In the genomic region with DNA sequence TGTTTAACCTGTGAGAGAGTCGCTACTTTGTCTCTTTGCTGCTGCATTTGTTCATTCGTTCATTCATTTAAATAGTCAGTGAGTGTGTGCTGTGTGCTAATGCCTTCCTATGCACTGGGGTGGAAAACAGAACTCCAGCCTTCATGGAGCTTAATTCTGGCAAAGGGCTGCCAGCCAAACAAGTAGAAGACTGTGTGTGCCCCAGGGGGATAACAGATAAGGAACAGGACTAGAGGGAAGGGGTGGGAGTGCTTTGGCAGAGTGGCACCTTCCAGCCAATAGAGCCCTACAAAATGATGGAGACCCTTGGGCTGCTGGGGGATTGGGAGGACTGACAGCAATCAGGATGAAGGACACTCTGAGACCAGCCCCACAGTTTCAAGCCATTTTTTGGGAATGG, we compare ENCODE assay signal across 1 cellular context.
TF ChIP-seq lines count a peak whose summit lies in the region.

No MANE protein-coding gene starts in this region.

TF ChIP-seq in GM23338, 12 proteins besides CTCF, POLR2A, EP300 and RAD21 (continued from another document):
- TF ChIP-seq, protein P1, sequence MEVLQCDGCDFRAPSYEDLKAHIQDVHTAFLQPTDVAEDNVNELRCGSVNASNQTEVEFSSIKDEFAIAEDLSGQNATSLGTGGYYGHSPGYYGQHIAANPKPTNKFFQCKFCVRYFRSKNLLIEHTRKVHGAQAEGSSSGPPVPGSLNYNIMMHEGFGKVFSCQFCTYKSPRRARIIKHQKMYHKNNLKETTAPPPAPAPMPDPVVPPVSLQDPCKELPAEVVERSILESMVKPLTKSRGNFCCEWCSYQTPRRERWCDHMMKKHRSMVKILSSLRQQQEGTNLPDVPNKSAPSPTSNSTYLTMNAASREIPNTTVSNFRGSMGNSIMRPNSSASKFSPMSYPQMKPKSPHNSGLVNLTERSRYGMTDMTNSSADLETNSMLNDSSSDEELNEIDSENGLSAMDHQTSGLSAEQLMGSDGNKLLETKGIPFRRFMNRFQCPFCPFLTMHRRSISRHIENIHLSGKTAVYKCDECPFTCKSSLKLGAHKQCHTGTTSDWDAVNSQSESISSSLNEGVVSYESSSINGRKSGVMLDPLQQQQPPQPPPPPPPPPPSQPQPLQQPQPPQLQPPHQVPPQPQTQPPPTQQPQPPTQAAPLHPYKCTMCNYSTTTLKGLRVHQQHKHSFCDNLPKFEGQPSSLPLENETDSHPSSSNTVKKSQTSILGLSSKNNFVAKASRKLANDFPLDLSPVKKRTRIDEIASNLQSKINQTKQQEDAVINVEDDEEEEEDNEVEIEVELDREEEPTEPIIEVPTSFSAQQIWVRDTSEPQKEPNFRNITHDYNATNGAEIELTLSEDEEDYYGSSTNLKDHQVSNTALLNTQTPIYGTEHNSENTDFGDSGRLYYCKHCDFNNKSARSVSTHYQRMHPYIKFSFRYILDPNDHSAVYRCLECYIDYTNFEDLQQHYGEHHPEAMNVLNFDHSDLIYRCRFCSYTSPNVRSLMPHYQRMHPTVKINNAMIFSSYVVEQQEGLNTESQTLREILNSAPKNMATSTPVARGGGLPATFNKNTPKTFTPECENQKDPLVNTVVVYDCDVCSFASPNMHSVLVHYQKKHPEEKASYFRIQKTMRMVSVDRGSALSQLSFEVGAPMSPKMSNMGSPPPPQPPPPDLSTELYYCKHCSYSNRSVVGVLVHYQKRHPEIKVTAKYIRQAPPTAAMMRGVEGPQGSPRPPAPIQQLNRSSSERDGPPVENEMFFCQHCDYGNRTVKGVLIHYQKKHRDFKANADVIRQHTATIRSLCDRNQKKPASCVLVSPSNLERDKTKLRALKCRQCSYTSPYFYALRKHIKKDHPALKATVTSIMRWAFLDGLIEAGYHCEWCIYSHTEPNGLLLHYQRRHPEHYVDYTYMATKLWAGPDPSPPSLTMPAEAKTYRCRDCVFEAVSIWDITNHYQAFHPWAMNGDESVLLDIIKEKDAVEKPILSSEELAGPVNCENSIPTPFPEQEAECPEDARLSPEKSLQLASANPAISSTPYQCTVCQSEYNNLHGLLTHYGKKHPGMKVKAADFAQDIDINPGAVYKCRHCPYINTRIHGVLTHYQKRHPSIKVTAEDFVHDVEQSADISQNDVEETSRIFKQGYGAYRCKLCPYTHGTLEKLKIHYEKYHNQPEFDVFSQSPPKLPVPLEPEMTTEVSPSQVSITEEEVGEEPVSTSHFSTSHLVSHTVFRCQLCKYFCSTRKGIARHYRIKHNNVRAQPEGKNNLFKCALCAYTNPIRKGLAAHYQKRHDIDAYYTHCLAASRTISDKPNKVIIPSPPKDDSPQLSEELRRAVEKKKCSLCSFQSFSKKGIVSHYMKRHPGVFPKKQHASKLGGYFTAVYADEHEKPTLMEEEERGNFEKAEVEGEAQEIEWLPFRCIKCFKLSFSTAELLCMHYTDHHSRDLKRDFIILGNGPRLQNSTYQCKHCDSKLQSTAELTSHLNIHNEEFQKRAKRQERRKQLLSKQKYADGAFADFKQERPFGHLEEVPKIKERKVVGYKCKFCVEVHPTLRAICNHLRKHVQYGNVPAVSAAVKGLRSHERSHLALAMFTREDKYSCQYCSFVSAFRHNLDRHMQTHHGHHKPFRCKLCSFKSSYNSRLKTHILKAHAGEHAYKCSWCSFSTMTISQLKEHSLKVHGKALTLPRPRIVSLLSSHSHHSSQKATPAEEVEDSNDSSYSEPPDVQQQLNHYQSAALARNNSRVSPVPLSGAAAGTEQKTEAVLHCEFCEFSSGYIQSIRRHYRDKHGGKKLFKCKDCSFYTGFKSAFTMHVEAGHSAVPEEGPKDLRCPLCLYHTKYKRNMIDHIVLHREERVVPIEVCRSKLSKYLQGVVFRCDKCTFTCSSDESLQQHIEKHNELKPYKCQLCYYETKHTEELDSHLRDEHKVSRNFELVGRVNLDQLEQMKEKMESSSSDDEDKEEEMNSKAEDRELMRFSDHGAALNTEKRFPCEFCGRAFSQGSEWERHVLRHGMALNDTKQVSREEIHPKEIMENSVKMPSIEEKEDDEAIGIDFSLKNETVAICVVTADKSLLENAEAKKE (CRISPR knock-in tag; IDR thresholded peaks at IDR 0.05), result no peak
- no peak for TF ChIP-seq ZNF331 (CRISPR knock-in tag; IDR thresholded peaks at IDR 0.05; ENCODE audit: low read depth)
- no peak for TF ChIP-seq NANOG (IDR thresholded peaks at IDR 0.05; ENCODE audit: borderline replicate concordance)
- no peak for TF ChIP-seq EZH2 (IDR thresholded peaks at IDR 0.05; ENCODE audit: low read depth, unreplicated experiment)
- no peak for TF ChIP-seq POLR2AphosphoS5 (IDR thresholded peaks at IDR 0.05; ENCODE audit: low read depth)
- TF ChIP-seq EZH2phosphoT487 (IDR thresholded peaks at IDR 0.05; ENCODE audit: unreplicated experiment), result no peak
- TF ChIP-seq, protein P2, sequence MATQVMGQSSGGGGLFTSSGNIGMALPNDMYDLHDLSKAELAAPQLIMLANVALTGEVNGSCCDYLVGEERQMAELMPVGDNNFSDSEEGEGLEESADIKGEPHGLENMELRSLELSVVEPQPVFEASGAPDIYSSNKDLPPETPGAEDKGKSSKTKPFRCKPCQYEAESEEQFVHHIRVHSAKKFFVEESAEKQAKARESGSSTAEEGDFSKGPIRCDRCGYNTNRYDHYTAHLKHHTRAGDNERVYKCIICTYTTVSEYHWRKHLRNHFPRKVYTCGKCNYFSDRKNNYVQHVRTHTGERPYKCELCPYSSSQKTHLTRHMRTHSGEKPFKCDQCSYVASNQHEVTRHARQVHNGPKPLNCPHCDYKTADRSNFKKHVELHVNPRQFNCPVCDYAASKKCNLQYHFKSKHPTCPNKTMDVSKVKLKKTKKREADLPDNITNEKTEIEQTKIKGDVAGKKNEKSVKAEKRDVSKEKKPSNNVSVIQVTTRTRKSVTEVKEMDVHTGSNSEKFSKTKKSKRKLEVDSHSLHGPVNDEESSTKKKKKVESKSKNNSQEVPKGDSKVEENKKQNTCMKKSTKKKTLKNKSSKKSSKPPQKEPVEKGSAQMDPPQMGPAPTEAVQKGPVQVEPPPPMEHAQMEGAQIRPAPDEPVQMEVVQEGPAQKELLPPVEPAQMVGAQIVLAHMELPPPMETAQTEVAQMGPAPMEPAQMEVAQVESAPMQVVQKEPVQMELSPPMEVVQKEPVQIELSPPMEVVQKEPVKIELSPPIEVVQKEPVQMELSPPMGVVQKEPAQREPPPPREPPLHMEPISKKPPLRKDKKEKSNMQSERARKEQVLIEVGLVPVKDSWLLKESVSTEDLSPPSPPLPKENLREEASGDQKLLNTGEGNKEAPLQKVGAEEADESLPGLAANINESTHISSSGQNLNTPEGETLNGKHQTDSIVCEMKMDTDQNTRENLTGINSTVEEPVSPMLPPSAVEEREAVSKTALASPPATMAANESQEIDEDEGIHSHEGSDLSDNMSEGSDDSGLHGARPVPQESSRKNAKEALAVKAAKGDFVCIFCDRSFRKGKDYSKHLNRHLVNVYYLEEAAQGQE (IDR thresholded peaks at IDR 0.05; ENCODE audit: unreplicated experiment), result no peak
- no peak for TF ChIP-seq CREB1 (CRISPR knock-in tag; IDR thresholded peaks at IDR 0.05; ENCODE audit: low read depth)
- TF ChIP-seq JUNB (IDR thresholded peaks at IDR 0.05; ENCODE audit: unreplicated experiment), result no peak
- TF ChIP-seq, protein P3, sequence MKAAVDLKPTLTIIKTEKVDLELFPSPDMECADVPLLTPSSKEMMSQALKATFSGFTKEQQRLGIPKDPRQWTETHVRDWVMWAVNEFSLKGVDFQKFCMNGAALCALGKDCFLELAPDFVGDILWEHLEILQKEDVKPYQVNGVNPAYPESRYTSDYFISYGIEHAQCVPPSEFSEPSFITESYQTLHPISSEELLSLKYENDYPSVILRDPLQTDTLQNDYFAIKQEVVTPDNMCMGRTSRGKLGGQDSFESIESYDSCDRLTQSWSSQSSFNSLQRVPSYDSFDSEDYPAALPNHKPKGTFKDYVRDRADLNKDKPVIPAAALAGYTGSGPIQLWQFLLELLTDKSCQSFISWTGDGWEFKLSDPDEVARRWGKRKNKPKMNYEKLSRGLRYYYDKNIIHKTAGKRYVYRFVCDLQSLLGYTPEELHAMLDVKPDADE (IDR thresholded peaks at IDR 0.05), result no peak
- TF ChIP-seq STAT1 (IDR thresholded peaks at IDR 0.05; ENCODE audit: unreplicated experiment), result no peak
TF ChIP-seq in GM23338: peak in this region for 0.
